Comparison of ENCODE assay signal across 8 cellular contexts in genomic region chr21:44454747-44455523, GRCh38. TPM values are rescaled to one million over a fixed set of nuclear protein-coding genes. Genes with fewer than 3 reads are reported as not detected.
DNase-seq lines count a peak whose midpoint lies in the region; ATAC-seq and TF ChIP-seq lines count a peak whose summit lies in the region.

Gene LRRC3, plus strand, starts transcription at chr21:44455510. Its CDS starts 1,135 bp downstream, at chr21:44456645.

- H3K4me3 ChIP-seq in right atrium auricular region (peak within 1 kb of the TSS; percentile 71 to 76), vagina (peak within 1 kb of the TSS; percentile 75 to 83)

- TF ChIP-seq POLR2A in vagina (IDR thresholded peaks at IDR 0.05), result no peak

- TF ChIP-seq CTCF in right atrium auricular region (IDR thresholded peaks at IDR 0.05), result no peak
- TF ChIP-seq CTCF in vagina (IDR thresholded peaks at IDR 0.05), result no peak

- intact Hi-C loops in vagina (cut with DNase I), result loop anchor here (10.0 kb wide), 1 partner anchor 130 kb away; the partner anchor contains the start of gene KRTAP10-5

- H3K4me1 ChIP-seq in right atrium auricular region, result peaks cover 0 to 20% of the 10 kb centered on the region in 2 donors
- peaks cover 9% of the 10 kb centered on the region for H3K4me1 ChIP-seq in vagina

- H3K9me3 ChIP-seq in right atrium auricular region (peaks cover 0 to 5% of the 10 kb centered on the region in 2 donors), vagina (no peaks in the 10 kb centered on the region)

- H3K27ac ChIP-seq in right atrium auricular region, result peak within 1 kb of the TSS in 1 of 2 donors; percentile 29
- H3K27ac ChIP-seq in vagina, result no peak within 1 kb of the TSS

- H3K36me3 ChIP-seq in right atrium auricular region (no peaks in the 10 kb centered on the region), vagina (no peaks in the 10 kb centered on the region)

- H3K27me3 ChIP-seq in right atrium auricular region (no peaks in the 10 kb centered on the region), vagina (no peaks in the 10 kb centered on the region)

- no peak for ATAC-seq in HG03097 (IDR thresholded peaks at IDR 0.05; ENCODE audit: low FRiP score, unreplicated experiment)

- DNase-seq in DMS153 (lab: John Stamatoyannopoulos, UW) (peak; percentile 76), HuH-7 (ENCODE audit: low spot score) (peak; percentile 98), SKM-1 (lab: John Stamatoyannopoulos, UW; ENCODE audit: unreplicated experiment) (peak; percentile 71), right atrium auricular region (ENCODE audit: low spot score) (peak; percentile 83), retina (peak; percentile 47), vagina (ENCODE audit: extremely low spot score in 2 of 2) (no peak)
- peak; percentile 74 for DNase-seq in activated naive CD8-positive, alpha-beta T cell treated with anti-CD3 and anti-CD28 coated beads, Interleukin-2, amount 50 U/mL, for 16 hours (ENCODE audit: low read depth, low spot score)

RNA-seq across cellular contexts. Expression of gene LRRC3, which starts in this region (rescaled TPM):
- 1 to 10 TPM; 1.1 to 1.7 TPM for total RNA-seq in right atrium auricular region
- 2.5 TPM for total RNA-seq in vagina

Comparison
In these comparisons a context has a peak if more than half of its experiments do, and no peak if none do; other contexts are left out.
1. DNase-seq: peak in DMS153 (single experiment), HuH-7 (single experiment), SKM-1 (single experiment), activated naive CD8-positive, alpha-beta T cell treated with anti-CD3 and anti-CD28 coated beads, Interleukin-2, amount 50 U/mL, for 16 hours (single experiment), right atrium auricular region (single experiment) and retina (single experiment); none in vagina (0 of 2).